Comparison of ENCODE assay signal across 1 cellular context in the genomic region with DNA sequence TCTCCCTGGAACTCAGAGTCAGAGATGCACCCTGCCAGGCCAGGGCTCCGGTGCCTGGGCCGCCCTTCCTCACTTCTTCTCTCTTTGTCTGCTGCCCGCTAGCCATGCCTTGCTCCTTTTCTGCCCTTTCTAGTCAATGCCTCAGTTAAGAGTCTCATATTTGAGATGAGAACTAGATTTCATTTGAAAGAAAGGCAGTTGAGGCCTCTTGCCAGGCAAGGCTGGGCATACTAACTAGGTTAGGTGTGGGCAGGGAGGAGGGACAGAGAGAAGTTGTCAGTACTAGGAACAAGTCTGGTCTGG.
TF ChIP-seq lines count a peak whose summit lies in the region.

No MANE protein-coding gene starts in this region.

TF ChIP-seq in GM23338, 12 proteins besides CTCF, POLR2A, EP300 and RAD21 (continued from another document):
- TF ChIP-seq, protein P1, sequence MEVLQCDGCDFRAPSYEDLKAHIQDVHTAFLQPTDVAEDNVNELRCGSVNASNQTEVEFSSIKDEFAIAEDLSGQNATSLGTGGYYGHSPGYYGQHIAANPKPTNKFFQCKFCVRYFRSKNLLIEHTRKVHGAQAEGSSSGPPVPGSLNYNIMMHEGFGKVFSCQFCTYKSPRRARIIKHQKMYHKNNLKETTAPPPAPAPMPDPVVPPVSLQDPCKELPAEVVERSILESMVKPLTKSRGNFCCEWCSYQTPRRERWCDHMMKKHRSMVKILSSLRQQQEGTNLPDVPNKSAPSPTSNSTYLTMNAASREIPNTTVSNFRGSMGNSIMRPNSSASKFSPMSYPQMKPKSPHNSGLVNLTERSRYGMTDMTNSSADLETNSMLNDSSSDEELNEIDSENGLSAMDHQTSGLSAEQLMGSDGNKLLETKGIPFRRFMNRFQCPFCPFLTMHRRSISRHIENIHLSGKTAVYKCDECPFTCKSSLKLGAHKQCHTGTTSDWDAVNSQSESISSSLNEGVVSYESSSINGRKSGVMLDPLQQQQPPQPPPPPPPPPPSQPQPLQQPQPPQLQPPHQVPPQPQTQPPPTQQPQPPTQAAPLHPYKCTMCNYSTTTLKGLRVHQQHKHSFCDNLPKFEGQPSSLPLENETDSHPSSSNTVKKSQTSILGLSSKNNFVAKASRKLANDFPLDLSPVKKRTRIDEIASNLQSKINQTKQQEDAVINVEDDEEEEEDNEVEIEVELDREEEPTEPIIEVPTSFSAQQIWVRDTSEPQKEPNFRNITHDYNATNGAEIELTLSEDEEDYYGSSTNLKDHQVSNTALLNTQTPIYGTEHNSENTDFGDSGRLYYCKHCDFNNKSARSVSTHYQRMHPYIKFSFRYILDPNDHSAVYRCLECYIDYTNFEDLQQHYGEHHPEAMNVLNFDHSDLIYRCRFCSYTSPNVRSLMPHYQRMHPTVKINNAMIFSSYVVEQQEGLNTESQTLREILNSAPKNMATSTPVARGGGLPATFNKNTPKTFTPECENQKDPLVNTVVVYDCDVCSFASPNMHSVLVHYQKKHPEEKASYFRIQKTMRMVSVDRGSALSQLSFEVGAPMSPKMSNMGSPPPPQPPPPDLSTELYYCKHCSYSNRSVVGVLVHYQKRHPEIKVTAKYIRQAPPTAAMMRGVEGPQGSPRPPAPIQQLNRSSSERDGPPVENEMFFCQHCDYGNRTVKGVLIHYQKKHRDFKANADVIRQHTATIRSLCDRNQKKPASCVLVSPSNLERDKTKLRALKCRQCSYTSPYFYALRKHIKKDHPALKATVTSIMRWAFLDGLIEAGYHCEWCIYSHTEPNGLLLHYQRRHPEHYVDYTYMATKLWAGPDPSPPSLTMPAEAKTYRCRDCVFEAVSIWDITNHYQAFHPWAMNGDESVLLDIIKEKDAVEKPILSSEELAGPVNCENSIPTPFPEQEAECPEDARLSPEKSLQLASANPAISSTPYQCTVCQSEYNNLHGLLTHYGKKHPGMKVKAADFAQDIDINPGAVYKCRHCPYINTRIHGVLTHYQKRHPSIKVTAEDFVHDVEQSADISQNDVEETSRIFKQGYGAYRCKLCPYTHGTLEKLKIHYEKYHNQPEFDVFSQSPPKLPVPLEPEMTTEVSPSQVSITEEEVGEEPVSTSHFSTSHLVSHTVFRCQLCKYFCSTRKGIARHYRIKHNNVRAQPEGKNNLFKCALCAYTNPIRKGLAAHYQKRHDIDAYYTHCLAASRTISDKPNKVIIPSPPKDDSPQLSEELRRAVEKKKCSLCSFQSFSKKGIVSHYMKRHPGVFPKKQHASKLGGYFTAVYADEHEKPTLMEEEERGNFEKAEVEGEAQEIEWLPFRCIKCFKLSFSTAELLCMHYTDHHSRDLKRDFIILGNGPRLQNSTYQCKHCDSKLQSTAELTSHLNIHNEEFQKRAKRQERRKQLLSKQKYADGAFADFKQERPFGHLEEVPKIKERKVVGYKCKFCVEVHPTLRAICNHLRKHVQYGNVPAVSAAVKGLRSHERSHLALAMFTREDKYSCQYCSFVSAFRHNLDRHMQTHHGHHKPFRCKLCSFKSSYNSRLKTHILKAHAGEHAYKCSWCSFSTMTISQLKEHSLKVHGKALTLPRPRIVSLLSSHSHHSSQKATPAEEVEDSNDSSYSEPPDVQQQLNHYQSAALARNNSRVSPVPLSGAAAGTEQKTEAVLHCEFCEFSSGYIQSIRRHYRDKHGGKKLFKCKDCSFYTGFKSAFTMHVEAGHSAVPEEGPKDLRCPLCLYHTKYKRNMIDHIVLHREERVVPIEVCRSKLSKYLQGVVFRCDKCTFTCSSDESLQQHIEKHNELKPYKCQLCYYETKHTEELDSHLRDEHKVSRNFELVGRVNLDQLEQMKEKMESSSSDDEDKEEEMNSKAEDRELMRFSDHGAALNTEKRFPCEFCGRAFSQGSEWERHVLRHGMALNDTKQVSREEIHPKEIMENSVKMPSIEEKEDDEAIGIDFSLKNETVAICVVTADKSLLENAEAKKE (CRISPR knock-in tag; IDR thresholded peaks at IDR 0.05) = no peak
